ENCODE assay signal across 11 cellular contexts in the genomic region with DNA sequence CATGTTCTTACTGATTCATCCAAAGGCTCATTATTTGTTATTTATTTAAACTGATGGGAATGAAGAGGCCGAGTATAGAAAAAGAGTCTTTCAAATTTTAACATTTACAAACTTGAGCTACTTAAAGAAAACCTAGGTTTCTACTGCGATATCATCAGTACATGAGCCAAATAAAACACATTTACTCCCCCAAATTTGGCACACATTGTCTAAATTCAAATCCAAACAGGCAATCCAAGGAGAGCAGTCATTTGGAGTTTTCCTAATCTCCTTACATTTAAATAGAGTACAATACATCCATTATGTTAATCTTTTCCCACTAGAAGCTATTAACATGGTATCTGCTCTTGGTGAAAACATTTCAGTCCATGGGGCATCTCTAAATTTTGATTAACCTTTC. TPM values are rescaled to one million over a fixed set of nuclear protein-coding genes. Genes with fewer than 3 reads are reported as not detected.
DNase-seq lines count a peak whose midpoint lies in the region; ATAC-seq and TF ChIP-seq lines count a peak whose summit lies in the region.
"Had no signal": no experiment of that assay in that cellular context is flagged by ENCODE, and none has a peak within 500 bp of the region (broad histone marks: within the 10 kb centered on the region; RNA-seq: fewer than 3 reads in every experiment).

No MANE protein-coding gene starts in this region.

- H3K4me1 Mint-ChIP-seq in activated naive CD4-positive, alpha-beta T cell treated with anti-CD3 and anti-CD28 coated beads, Interleukin-2, amount 50 U/mL, for 24 hours, result peaks cover 79% of the 10 kb centered on the region
- peaks cover 52% of the 10 kb centered on the region for H3K4me1 Mint-ChIP-seq in activated CD4-positive, alpha-beta memory T cell treated with anti-CD3 and anti-CD28 coated beads for 36 hours (ENCODE audit: low read depth)
- peaks cover 67% of the 10 kb centered on the region for H3K4me1 Mint-ChIP-seq in stimulated activated naive CD8-positive, alpha-beta T cell treated with anti-CD3 and anti-CD28 coated beads, Interleukin-15, amount 100 ng/mL, for 72 hours

- H3K4me3 Mint-ChIP-seq in activated naive CD4-positive, alpha-beta T cell treated with anti-CD3 and anti-CD28 coated beads, Interleukin-2, amount 50 U/mL, for 24 hours, result peak overlapping the region; percentile 94
- peak overlapping the region; percentile 13 for H3K4me3 Mint-ChIP-seq in activated CD4-positive, alpha-beta memory T cell treated with anti-CD3 and anti-CD28 coated beads for 36 hours
- peak overlapping the region; percentile 89 to 98 for H3K4me3 Mint-ChIP-seq in stimulated activated naive CD8-positive, alpha-beta T cell treated with anti-CD3 and anti-CD28 coated beads, Interleukin-15, amount 100 ng/mL, for 72 hours

- TF ChIP-seq CTCF in fibroblast of the aortic adventitia (IDR thresholded peaks at IDR 0.05; ENCODE audit: insufficient read depth, low read length) (no peak), GM20000 (IDR thresholded peaks at IDR 0.05; ENCODE audit: extremely low read depth, missing control alignments) (no peak)

- peak overlapping the region; percentile 96 for H3K4me3 ChIP-seq in fibroblast of the aortic adventitia (ENCODE audit: low read depth, low read length)

- no peak for ATAC-seq in activated naive CD4-positive, alpha-beta T cell treated with anti-CD3 and anti-CD28 coated beads, Interleukin-2, amount 50 U/mL, for 72 hours
- ATAC-seq in stimulated activated naive CD8-positive, alpha-beta T cell treated with anti-CD3 and anti-CD28 coated beads, Interleukin-15, amount 100 ng/mL, for 72 hours, result no peak
- ATAC-seq in GM18861 (IDR thresholded peaks at IDR 0.05; ENCODE audit: unreplicated experiment), result no peak

- no peaks in the 10 kb centered on the region for H3K9me3 Mint-ChIP-seq in activated naive CD4-positive, alpha-beta T cell treated with anti-CD3 and anti-CD28 coated beads, Interleukin-2, amount 50 U/mL, for 24 hours
- no peaks in the 10 kb centered on the region for H3K9me3 Mint-ChIP-seq in activated naive CD4-positive, alpha-beta T cell treated with anti-CD3 and anti-CD28 coated beads, Interleukin-2, amount 50 U/mL, for 72 hours
- H3K9me3 Mint-ChIP-seq in activated CD4-positive, alpha-beta memory T cell treated with anti-CD3 and anti-CD28 coated beads for 36 hours, result no peaks in the 10 kb centered on the region
- no peaks in the 10 kb centered on the region for H3K9me3 Mint-ChIP-seq in stimulated activated naive CD8-positive, alpha-beta T cell treated with anti-CD3 and anti-CD28 coated beads, Interleukin-15, amount 100 ng/mL, for 72 hours

- CTCF ChIA-PET in activated CD4-positive, alpha-beta memory T cell treated with anti-CD3 and anti-CD28 coated beads for 36 hours (lab: Charles Lee), result interaction anchor here (1.1 to 1.8 kb wide), 3 partner anchors 18 to 205 kb away, joined by 3 to 18 read pairs (median 3); a partner anchor contains a TSS

- POLR2A ChIA-PET in activated CD4-positive, alpha-beta memory T cell treated with anti-CD3 and anti-CD28 coated beads for 36 hours (lab: Charles Lee), result interaction anchor here (1.1 to 3.0 kb wide), 2 partner anchors 42 to 43 kb away, joined by 3 to 30 read pairs; no protein-coding TSS in a partner anchor

- peaks cover 2% of the 10 kb centered on the region for H3K36me3 Mint-ChIP-seq in activated naive CD4-positive, alpha-beta T cell treated with anti-CD3 and anti-CD28 coated beads, Interleukin-2, amount 50 U/mL, for 24 hours
- H3K36me3 Mint-ChIP-seq in activated naive CD4-positive, alpha-beta T cell treated with anti-CD3 and anti-CD28 coated beads, Interleukin-2, amount 50 U/mL, for 72 hours, result peaks cover 6 to 11% of the 10 kb centered on the region in 2 donors
- H3K36me3 Mint-ChIP-seq in activated CD4-positive, alpha-beta memory T cell treated with anti-CD3 and anti-CD28 coated beads for 36 hours, result peaks cover 2% of the 10 kb centered on the region

- H3K27me3 Mint-ChIP-seq in activated naive CD4-positive, alpha-beta T cell treated with anti-CD3 and anti-CD28 coated beads, Interleukin-2, amount 50 U/mL, for 24 hours, result no peaks in the 10 kb centered on the region
- H3K27me3 Mint-ChIP-seq in activated CD4-positive, alpha-beta memory T cell treated with anti-CD3 and anti-CD28 coated beads for 36 hours, result no peaks in the 10 kb centered on the region
- H3K27me3 Mint-ChIP-seq in stimulated activated naive CD8-positive, alpha-beta T cell treated with anti-CD3 and anti-CD28 coated beads, Interleukin-15, amount 100 ng/mL, for 72 hours, result no peaks in the 10 kb centered on the region

- peak overlapping the region; percentile 31 for H3K27ac Mint-ChIP-seq in activated naive CD4-positive, alpha-beta T cell treated with anti-CD3 and anti-CD28 coated beads, Interleukin-2, amount 50 U/mL, for 24 hours
- no peak overlapping the region for H3K27ac Mint-ChIP-seq in activated naive CD4-positive, alpha-beta T cell treated with anti-CD3 and anti-CD28 coated beads, Interleukin-2, amount 50 U/mL, for 72 hours
- no peak overlapping the region for H3K27ac Mint-ChIP-seq in activated CD4-positive, alpha-beta memory T cell treated with anti-CD3 and anti-CD28 coated beads for 36 hours
- H3K27ac Mint-ChIP-seq in stimulated activated naive CD8-positive, alpha-beta T cell treated with anti-CD3 and anti-CD28 coated beads, Interleukin-15, amount 100 ng/mL, for 72 hours, result no peak overlapping the region

- intact Hi-C loops in activated CD4-positive, alpha-beta memory T cell treated with anti-CD3 and anti-CD28 coated beads for 36 hours (cut with micrococcal nuclease), result loop anchor here (5.0 to 10.0 kb wide), 2 partner anchors 582 to 666 kb away; no protein-coding TSS in a partner anchor

- no peak for DNase-seq in activated naive CD4-positive, alpha-beta T cell treated with anti-CD3 and anti-CD28 coated beads, Interleukin-2, amount 50 U/mL, for 72 hours (ENCODE audit: low spot score in 2 of 2)
- DNase-seq in activated CD4-positive, alpha-beta memory T cell treated with anti-CD3 and anti-CD28 coated beads for 36 hours, result no peak
- DNase-seq in fibroblast of the aortic adventitia (ENCODE audit: low read depth) (peak; percentile 60), GM20000 (ENCODE audit: low spot score) (no peak), cortex of kidney (lab: John Stamatoyannopoulos, UW) (no peak)
- no peak for DNase-seq in stimulated activated naive CD8-positive, alpha-beta T cell treated with anti-CD3 and anti-CD28 coated beads, Interleukin-15, amount 100 ng/mL, for 72 hours
- DNase-seq: activated CD4-positive, alpha-beta T cell treated with anti-CD3 and anti-CD28 coated beads for 48 hours; NCI-H1930; stomach had no signal

RNA-seq across cellular contexts. Expression of a gene that starts 2.2 kb away (rescaled TPM):
- 10 to 100 TPM; 21.2 to 30.7 TPM for total RNA-seq in activated naive CD4-positive, alpha-beta T cell treated with anti-CD3 and anti-CD28 coated beads, Interleukin-2, amount 50 U/mL, for 72 hours
- 10 to 100 TPM; 21.8 to 22.1 TPM for total RNA-seq in activated CD4-positive, alpha-beta memory T cell treated with anti-CD3 and anti-CD28 coated beads for 36 hours
- total RNA-seq in fibroblast of the aortic adventitia (ENCODE audit: low replicate concordance), result 18.3 and 107 TPM in 2 replicates

Comparison
In these comparisons a context has a peak if more than half of its experiments do, and no peak if none do; other contexts are left out.
1. H3K4me3 Mint-ChIP-seq: peak in every context shown above with its lines; median percentile 94 in activated naive CD4-positive, alpha-beta T cell treated with anti-CD3 and anti-CD28 coated beads, Interleukin-2, amount 50 U/mL, for 24 hours; 94 in stimulated activated naive CD8-positive, alpha-beta T cell treated with anti-CD3 and anti-CD28 coated beads, Interleukin-15, amount 100 ng/mL, for 72 hours; 13 in activated CD4-positive, alpha-beta memory T cell treated with anti-CD3 and anti-CD28 coated beads for 36 hours.